1 cellular context compared by ENCODE assay signal in the genomic region with DNA sequence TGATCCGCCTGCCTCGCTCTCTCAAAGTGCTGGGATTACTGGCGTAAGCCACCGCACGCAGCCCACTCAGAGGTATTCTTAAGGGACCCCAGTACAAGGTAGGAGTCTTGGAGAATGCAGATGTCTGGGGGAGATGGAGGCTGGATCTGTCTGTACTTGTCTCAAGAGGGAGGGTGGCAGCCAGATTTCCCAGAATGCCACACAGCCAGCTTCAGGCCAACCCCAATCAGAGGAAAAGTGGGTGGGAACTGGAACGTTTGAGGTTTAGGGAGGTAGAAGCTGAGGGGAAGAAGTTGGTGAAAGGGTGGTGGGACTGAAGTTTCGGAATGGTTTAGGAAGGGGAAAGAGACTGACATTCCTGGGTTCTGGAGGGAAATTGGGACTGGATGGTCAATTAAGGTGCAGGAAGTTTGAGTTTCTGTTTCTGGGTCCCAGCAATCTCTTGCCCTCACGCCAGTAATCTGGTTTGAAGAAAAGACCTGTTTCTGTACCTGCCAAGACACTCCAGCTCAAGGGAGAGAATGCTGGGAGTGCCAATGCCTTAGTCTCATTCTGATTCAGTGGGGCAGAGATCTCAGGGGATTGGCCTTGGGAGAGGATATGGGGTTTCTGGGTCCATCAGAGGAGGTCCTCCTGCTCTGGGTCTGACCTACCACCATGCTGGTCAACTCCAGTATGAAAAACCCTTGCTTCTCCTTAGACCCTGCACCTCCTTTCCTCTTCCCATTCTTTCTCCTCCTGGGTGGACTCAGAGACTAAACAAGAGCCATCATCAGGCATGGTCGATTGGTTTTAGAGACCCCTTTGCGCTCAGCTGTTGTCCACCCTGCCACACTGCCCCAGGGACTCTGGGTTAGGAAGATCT.
TF ChIP-seq lines count a peak whose summit lies in the region.

No MANE protein-coding gene starts in this region.

TF ChIP-seq in IMR-90, 13 proteins besides CTCF, POLR2A, EP300 and RAD21:
- TF ChIP-seq CHD1 (IDR thresholded peaks at IDR 0.05; ENCODE audit: low read depth, low read length) (no peak), NFE2L2 (IDR thresholded peaks at IDR 0.05; ENCODE audit: low read depth, low read length) (no peak), BHLHE40 (IDR thresholded peaks at IDR 0.05; ENCODE audit: low read depth, low read length) (no peak), FOS (IDR thresholded peaks at IDR 0.05; ENCODE audit: low read depth, low read length) (no peak), MAZ (IDR thresholded peaks at IDR 0.05; ENCODE audit: borderline replicate concordance, low read depth, low read length) (no peak), MAFK (IDR thresholded peaks at IDR 0.05; ENCODE audit: low read depth, low read length) (no peak), RFX5 (IDR thresholded peaks at IDR 0.05; ENCODE audit: low read depth, low read length) (no peak), SMC3 (IDR thresholded peaks at IDR 0.05; ENCODE audit: low read depth, low read length) (no peak), CEBPB (IDR thresholded peaks at IDR 0.05; ENCODE audit: low read depth, low read length) (no peak), MXI1 (IDR thresholded peaks at IDR 0.05; ENCODE audit: borderline replicate concordance, low read depth, low read length) (no peak)
- TF ChIP-seq, protein P1, sequence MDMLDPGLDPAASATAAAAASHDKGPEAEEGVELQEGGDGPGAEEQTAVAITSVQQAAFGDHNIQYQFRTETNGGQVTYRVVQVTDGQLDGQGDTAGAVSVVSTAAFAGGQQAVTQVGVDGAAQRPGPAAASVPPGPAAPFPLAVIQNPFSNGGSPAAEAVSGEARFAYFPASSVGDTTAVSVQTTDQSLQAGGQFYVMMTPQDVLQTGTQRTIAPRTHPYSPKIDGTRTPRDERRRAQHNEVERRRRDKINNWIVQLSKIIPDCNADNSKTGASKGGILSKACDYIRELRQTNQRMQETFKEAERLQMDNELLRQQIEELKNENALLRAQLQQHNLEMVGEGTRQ (IDR thresholded peaks at IDR 0.05; ENCODE audit: low read depth, low read length), result no peak
